In genomic region chr1:9244501-9245229, GRCh38 we compare ENCODE assay signal across 12 cellular contexts. TPM values are rescaled to one million over a fixed set of nuclear protein-coding genes. Genes with fewer than 3 reads are reported as not detected.
DNase-seq lines count a peak whose midpoint lies in the region; ATAC-seq, FAIRE-seq and TF ChIP-seq lines count a peak whose summit lies in the region.
"Had no signal": no experiment of that assay in that cellular context is flagged by ENCODE, and none has a peak within 500 bp of the region (broad histone marks: within the 10 kb centered on the region; RNA-seq: fewer than 3 reads in every experiment).

No MANE protein-coding gene starts in this region.

- in situ Hi-C loops in GM13977 (cut with MboI; ENCODE audit: low pct_unique_long_range_greater_than_20kb, low sequenced_read_pairs, unreplicated experiment): no loop called here

- ATAC-seq in GM18519 (IDR thresholded peaks at IDR 0.05; ENCODE audit: low FRiP score, unreplicated experiment) (no peak), GM18909 (IDR thresholded peaks at IDR 0.05; ENCODE audit: poor library complexity, unreplicated experiment) (no peak)

- WGBS in tibial nerve, 2 donors: 62 to 76% methylated on average over 8 to 9 of the region's 9 CpGs

- no peak overlapping the region for H3K4me3 ChIP-seq in BLaER1
- no peak overlapping the region for H3K4me3 ChIP-seq in bronchial epithelial cell (ENCODE audit: low read depth, low read length)
- H3K4me3 ChIP-seq in tibial nerve: no peak overlapping the region

- TF ChIP-seq CTCF in bronchial epithelial cell (IDR thresholded peaks at IDR 0.05; ENCODE audit: insufficient read depth, low read length, severe bottlenecking): no peak
- no peak for TF ChIP-seq CTCF in tibial nerve (IDR thresholded peaks at IDR 0.05)
- no peak for TF ChIP-seq CTCF in GM13977 (IDR thresholded peaks at IDR 0.05; ENCODE audit: extremely low read depth, insufficient read depth, missing control alignments)

- H3K4me2 ChIP-seq in BLaER1: peak overlapping the region; percentile 93

- FAIRE-seq in bronchial epithelial cell (lab: Jason Lieb, UNC): no peak
- FAIRE-seq: GM12891 had no signal

- H3K9me3 ChIP-seq in BLaER1 (no peaks in the 10 kb centered on the region), KOPT-K1 (ENCODE audit: insufficient read depth, low read length, poor library complexity, severe bottlenecking) (no peaks in the 10 kb centered on the region), tibial nerve (no peaks in the 10 kb centered on the region)

- H3K36me3 ChIP-seq in BLaER1 (peaks cover 38% of the 10 kb centered on the region), KOPT-K1 (ENCODE audit: insufficient read depth, low read length) (peaks cover 6% of the 10 kb centered on the region; the same call in 1 of the 2 replicates), bronchial epithelial cell (ENCODE audit: control insufficient read depth, insufficient read depth, low read length) (peaks cover 5% of the 10 kb centered on the region), tibial nerve (peaks cover 0 to 62% (median 0%) of the 10 kb centered on the region in 3 donors)

- H3K27ac ChIP-seq in BLaER1: peak overlapping the region; percentile 48
- H3K27ac ChIP-seq in KOPT-K1 (ENCODE audit: low read depth, low read length, poor library complexity, severe bottlenecking): peak overlapping the region; percentile 46
- peak overlapping the region in 2 of 4 donors; percentile 17 to 36 for H3K27ac ChIP-seq in tibial nerve

- TF ChIP-seq POLR2A in tibial nerve (IDR thresholded peaks at IDR 0.05): no peak

- H3K9ac ChIP-seq in BLaER1: peak overlapping the region; percentile 49; the same call in 1 of the 2 replicates

- peak; percentile 40 for DNase-seq in bronchial epithelial cell (ENCODE audit: low read depth)
- peak; percentile 68 for DNase-seq in mucosa of gallbladder (ENCODE audit: low spot score)
- no peak for DNase-seq in tibial nerve (ENCODE audit: low spot score in 2 of 2)
- no peak for DNase-seq in GM13977 (ENCODE audit: low spot score)
- DNase-seq: activated T-cell treated with anti-CD3 and anti-CD28 coated beads, Interleukin-2, amount 50 U/mL, for 48 hours; effector CD8-positive, alpha-beta T cell; Karpas-422 had no signal

- no peaks in the 10 kb centered on the region for H3K27me3 ChIP-seq in BLaER1
- no peaks in the 10 kb centered on the region for H3K27me3 ChIP-seq in bronchial epithelial cell (ENCODE audit: control insufficient read depth, insufficient read depth, low read length)
- H3K27me3 ChIP-seq in tibial nerve: no peaks in the 10 kb centered on the region

- H4K20me1 ChIP-seq in BLaER1: 0 out of 2 replicates have a peak, but pooled peaks cover 6% of the 10 kb centered on the region

- TF ChIP-seq EP300 in tibial nerve (IDR thresholded peaks at IDR 0.05): no peak

- H3K4me1 ChIP-seq in BLaER1 (peaks cover 77% of the 10 kb centered on the region), tibial nerve (peaks cover 0 to 72% (median 30%) of the 10 kb centered on the region in 4 donors)

RNA-seq across cellular contexts. Expression of gene H6PD, which starts 10.1 kb away (rescaled TPM):
- total RNA-seq in bronchial epithelial cell (5.5 and 9.9 TPM in 2 replicates), mucosa of gallbladder (45.6 TPM), tibial nerve (10 to 100 TPM; 53.1 to 88.6 (median 72.7) TPM)

RNA-seq across cellular contexts. Expression of gene SPSB1, which starts 48.0 kb away (rescaled TPM):
- total RNA-seq in bronchial epithelial cell: 17.6 and 28.9 TPM in 2 replicates
- 25.3 TPM for total RNA-seq in mucosa of gallbladder
- total RNA-seq in tibial nerve: 10 to 100 TPM; 18.9 to 64.9 (median 41.8) TPM

Comparison
In these comparisons a context has a peak if more than half of its experiments do, and no peak if none do; other contexts are left out.
1. DNase-seq: peak in bronchial epithelial cell (single experiment) and mucosa of gallbladder (single experiment); none in tibial nerve (0 of 2) and GM13977 (single experiment).